In genomic region chr9:128151343-128152132, GRCh38 we compare ENCODE assay signal across 29 cellular contexts. TPM values are rescaled to one million over a fixed set of nuclear protein-coding genes. Genes with fewer than 3 reads are reported as not detected.
DNase-seq lines count a peak whose midpoint lies in the region; ATAC-seq, FAIRE-seq and TF ChIP-seq lines count a peak whose summit lies in the region.
"Had no signal": no experiment of that assay in that cellular context is flagged by ENCODE, and none has a peak within 500 bp of the region (broad histone marks: within the 10 kb centered on the region; RNA-seq: fewer than 3 reads in every experiment).

No MANE protein-coding gene starts in this region.

- no peaks in the 10 kb centered on the region for H3K27me3 Mint-ChIP-seq in T-helper 2 cell treated with Interferon-gamma antibody and Interleukin-4, amounts not matched to agents 5 μg/mL and 100 μg/mL, for 36 hours (ENCODE audit: low read depth)
- no peaks in the 10 kb centered on the region for H3K27me3 Mint-ChIP-seq in mesothelial cell of epicardium (ENCODE audit: low read depth)
- H3K27me3 Mint-ChIP-seq: activated CD4-positive, alpha-beta memory T cell treated with anti-CD3 and anti-CD28 coated beads for 36 hours; activated naive CD8-positive, alpha-beta T cell treated with anti-CD3 and anti-CD28 coated beads, Interleukin-2, amount 10 ng/mL, durations not matched to agents 7 days and 5 days; central memory CD8-positive, alpha-beta T cell; T-cell had no signal

- POLR2A ChIA-PET in K562 (lab: Yijun Ruan, JAX): interaction anchor here (0.5 to 3.6 kb wide), 7 partner anchors 10 to 207 kb away, joined by 3 to 37 read pairs (median 3); partner anchors contain the start of gene BBLN

- no peak for FAIRE-seq in GM12891 (lab: Jason Lieb, UNC)
- no peak for FAIRE-seq in K562 (lab: Jason Lieb, UNC)
- no peak for FAIRE-seq in kidney (lab: Jason Lieb, UNC)
- FAIRE-seq: G401.6, GM19239, islet of Langerhans had no signal

- no peak overlapping the region for H3K27ac Mint-ChIP-seq in T-helper 2 cell treated with Interferon-gamma antibody and Interleukin-4, amounts not matched to agents 5 μg/mL and 100 μg/mL, for 36 hours
- H3K27ac Mint-ChIP-seq in mesothelial cell of epicardium: no peak overlapping the region
- H3K27ac Mint-ChIP-seq: activated CD4-positive, alpha-beta memory T cell treated with anti-CD3 and anti-CD28 coated beads for 36 hours; activated naive CD8-positive, alpha-beta T cell treated with anti-CD3 and anti-CD28 coated beads, Interleukin-2, amount 10 ng/mL, durations not matched to agents 7 days and 5 days had no signal

- H3K27me3 ChIP-seq in K562 (ENCODE audit: control insufficient read depth in 2 of 2, insufficient read depth in 2 of 2, low read length in 2 of 2) (no peaks in the 10 kb centered on the region), osteoblast (ENCODE audit: insufficient read depth, low read length) (peaks cover 5% of the 10 kb centered on the region), thyroid gland (no peaks in the 10 kb centered on the region)
- H3K27me3 ChIP-seq: BLaER1, MG63, tibial nerve had no signal

- TF ChIP-seq EP300 in K562 (IDR thresholded peaks at IDR 0.05; ENCODE audit: low read length): no peak

- H3K36me3 Mint-ChIP-seq in T-helper 2 cell treated with Interferon-gamma antibody and Interleukin-4, amounts not matched to agents 5 μg/mL and 100 μg/mL, for 36 hours (ENCODE audit: low read depth): no peaks in the 10 kb centered on the region
- no peaks in the 10 kb centered on the region for H3K36me3 Mint-ChIP-seq in mesothelial cell of epicardium
- H3K36me3 Mint-ChIP-seq: activated CD4-positive, alpha-beta memory T cell treated with anti-CD3 and anti-CD28 coated beads for 36 hours; activated naive CD8-positive, alpha-beta T cell treated with anti-CD3 and anti-CD28 coated beads, Interleukin-2, amount 10 ng/mL, durations not matched to agents 7 days and 5 days; T-cell had no signal

- DNase-seq in GM12891 (ENCODE audit: insufficient read length, low spot score) (peak; percentile 6), K562 (ENCODE audit: extremely low read depth in 1 of 4, low spot score in 3 of 4) (peak in 3 of 4 experiments; percentile 17 to 30 (median 19)), kidney (peak; percentile 58), osteoblast (ENCODE audit: insufficient read length, low spot score, missing footprints) (peak; percentile 59), mesothelial cell of epicardium (ENCODE audit: low spot score in 2 of 2, unreplicated experiment in 2 of 2) (no peak), thyroid gland (no peak)
- no peak for DNase-seq in T-helper 2 cell treated with Interferon-gamma antibody and Interleukin-4, amounts not matched to agents 5 μg/mL and 100 μg/mL, for 36 hours (ENCODE audit: low spot score)
- DNase-seq: activated CD8-positive, alpha-beta memory T cell treated with anti-CD3 and anti-CD28 coated beads, Interleukin-2, amount 50 U/mL, for 48 hours; activated gamma-delta T cell; activated naive CD8-positive, alpha-beta T cell treated with anti-CD3 and anti-CD28 coated beads, Interleukin-2, amount 10 ng/mL, durations not matched to agents 7 days and 5 days; HCEC 1CT; MG63; NCI-H1417; NCI-H2081; NCI-H226; NCI-H748 treated with DMSO at 0.1 percent for 48 hours; stimulated activated CD4-positive, alpha-beta T cell treated with anti-CD3 and anti-CD28 coated beads, Interleukin-1b, Interleukin-23, amount 100 ng/mL, for 48 hours; T-cell had no signal

- H3K36me3 ChIP-seq in K562 (ENCODE audit: control insufficient read depth, insufficient read depth, low read length) (no peaks in the 10 kb centered on the region), kidney (ENCODE audit: control insufficient read depth in 1 of 2, insufficient read depth in 2 of 2, low read length in 2 of 2) (no peaks in the 10 kb centered on the region), osteoblast (ENCODE audit: insufficient read depth, low read length) (no peaks in the 10 kb centered on the region), thyroid gland (no peaks in the 10 kb centered on the region)
- H3K36me3 ChIP-seq: BLaER1, MG63, tibial nerve had no signal

- in situ Hi-C loops in K562 (cut with MboI): no loop called here

- CTCF ChIA-PET in K562 (lab: Yijun Ruan, JAX; ENCODE audit: low intra/inter-chr PET ratio): no interaction called here

- H2AFZ ChIP-seq in K562 (ENCODE audit: low read depth, low read length) (0 out of 2 replicates have a peak overlapping the region, but pooled peaks have one; percentile 1), osteoblast (ENCODE audit: low read length) (no peak overlapping the region)

- BruUV-seq in K562 (replicated peaks; lab: Mats Ljungman, UMichigan): no TSS peak

- H3K4me2 ChIP-seq in K562 (ENCODE audit: insufficient read depth, low read length): no peak overlapping the region
- no peak overlapping the region for H3K4me2 ChIP-seq in osteoblast (ENCODE audit: insufficient read depth, low read length)
- H3K4me2 ChIP-seq: BLaER1 had no signal

- H3K79me2 ChIP-seq in K562 (ENCODE audit: control insufficient read depth, insufficient read depth, low read length) (no peaks in the 10 kb centered on the region), osteoblast (ENCODE audit: insufficient read depth, low read length) (no peaks in the 10 kb centered on the region)

- WGBS in K562 (ENCODE audit: insufficient coverage, low coverage, missing lambda C conversion rate): 75% methylated on average over 17 of the region's 17 CpGs
- WGBS in thyroid gland, 2 donors: 81 to 84% methylated on average over 9 to 14 of the region's 17 CpGs

- TF ChIP-seq CTCF in K562 (IDR thresholded peaks at IDR 0.05 in 2 of 3, conservative IDR thresholded peaks at IDR 0.05 in 1 of 3; ENCODE audit: insufficient read depth in 2 of 3, low read depth in 1 of 3, low read length in 3 of 3): no peak
- no peak for TF ChIP-seq CTCF in kidney (IDR thresholded peaks at IDR 0.05; ENCODE audit: borderline replicate concordance, extremely low read depth, insufficient read depth)
- no peak for TF ChIP-seq CTCF in osteoblast (IDR thresholded peaks at IDR 0.05; ENCODE audit: extremely low read depth, low read depth, low read length)
- TF ChIP-seq CTCF in mesothelial cell of epicardium (IDR thresholded peaks at IDR 0.05; ENCODE audit: unreplicated experiment): no peak
- no peak for TF ChIP-seq CTCF in thyroid gland (IDR thresholded peaks at IDR 0.05)

- no peaks in the 10 kb centered on the region for H3K9me3 Mint-ChIP-seq in T-helper 2 cell treated with Interferon-gamma antibody and Interleukin-4, amounts not matched to agents 5 μg/mL and 100 μg/mL, for 36 hours
- no peaks in the 10 kb centered on the region for H3K9me3 Mint-ChIP-seq in mesothelial cell of epicardium
- H3K9me3 Mint-ChIP-seq: activated CD4-positive, alpha-beta memory T cell treated with anti-CD3 and anti-CD28 coated beads for 36 hours; activated naive CD8-positive, alpha-beta T cell treated with anti-CD3 and anti-CD28 coated beads, Interleukin-2, amount 10 ng/mL, durations not matched to agents 7 days and 5 days; central memory CD8-positive, alpha-beta T cell; T-cell had no signal

- H3K4me1 Mint-ChIP-seq in T-helper 2 cell treated with Interferon-gamma antibody and Interleukin-4, amounts not matched to agents 5 μg/mL and 100 μg/mL, for 36 hours (ENCODE audit: low read depth): no peaks in the 10 kb centered on the region
- peaks cover 21% of the 10 kb centered on the region for H3K4me1 Mint-ChIP-seq in mesothelial cell of epicardium
- H3K4me1 Mint-ChIP-seq: central memory CD8-positive, alpha-beta T cell had no signal

- H3K27ac ChIP-seq in K562 (ENCODE audit: extremely low read depth, low read depth, low read length): no peak overlapping the region
- H3K27ac ChIP-seq in kidney (ENCODE audit: low read depth in 2 of 2, low read length in 2 of 2): no peak overlapping the region
- H3K27ac ChIP-seq in osteoblast (ENCODE audit: low read depth, low read length): no peak overlapping the region
- no peak overlapping the region for H3K27ac ChIP-seq in thyroid gland
- H3K27ac ChIP-seq: BLaER1, psoas muscle, tibial nerve had no signal

- H3K4me3 Mint-ChIP-seq in T-helper 2 cell treated with Interferon-gamma antibody and Interleukin-4, amounts not matched to agents 5 μg/mL and 100 μg/mL, for 36 hours: no peak overlapping the region
- no peak overlapping the region for H3K4me3 Mint-ChIP-seq in mesothelial cell of epicardium
- H3K4me3 Mint-ChIP-seq: activated CD4-positive, alpha-beta memory T cell treated with anti-CD3 and anti-CD28 coated beads for 36 hours; activated naive CD8-positive, alpha-beta T cell treated with anti-CD3 and anti-CD28 coated beads, Interleukin-2, amount 10 ng/mL, durations not matched to agents 7 days and 5 days; central memory CD8-positive, alpha-beta T cell; T-cell had no signal

- intact Hi-C loops in K562 (cut with micrococcal nuclease) (no loop called here), kidney (cut with DNase I) (no loop called here), thyroid gland (cut with DNase I) (no loop called here)

- peaks cover 8% of the 10 kb centered on the region for H3K9me1 ChIP-seq in K562 (ENCODE audit: control insufficient read depth, insufficient read depth, low read length)

- H3K4me3 ChIP-seq in K562: no peak overlapping the region
- no peak overlapping the region for H3K4me3 ChIP-seq in kidney (ENCODE audit: low read length in 2 of 2)
- H3K4me3 ChIP-seq in osteoblast (ENCODE audit: insufficient read depth, low read length): no peak overlapping the region
- H3K4me3 ChIP-seq in thyroid gland (replicated peaks in 1 of 3): no peak overlapping the region
- H3K4me3 ChIP-seq: BLaER1, MG63, psoas muscle, tibial nerve had no signal

- H3K4me1 ChIP-seq in K562 (replicated peaks in 1 of 2; ENCODE audit: control insufficient read depth in 2 of 2, insufficient read depth in 2 of 2, low read length in 2 of 2) (peaks cover 17 to 63% of the 10 kb centered on the region in 2 experiments), kidney (ENCODE audit: control insufficient read depth in 1 of 2, insufficient read depth in 1 of 2, low read depth in 1 of 2, low read length in 2 of 2) (peaks cover 6 to 7% of the 10 kb centered on the region in 2 donors), osteoblast (ENCODE audit: insufficient read depth, low read length) (no peaks in the 10 kb centered on the region), thyroid gland (peaks cover 9 to 20% of the 10 kb centered on the region in 2 donors)

- H4K20me1 ChIP-seq in K562 (replicated peaks; ENCODE audit: control insufficient read depth, insufficient read depth, low read length) (no peaks in the 10 kb centered on the region), osteoblast (ENCODE audit: insufficient read depth, low read length) (no peaks in the 10 kb centered on the region)
- H4K20me1 ChIP-seq: BLaER1 had no signal

- no peak for ATAC-seq in K562
- ATAC-seq: psoas muscle had no signal

- TF ChIP-seq RAD21 in K562 (CRISPR knock-in tag; conservative IDR thresholded peaks at IDR 0.05 in 1 of 2, IDR thresholded peaks at IDR 0.05 in 1 of 2): no peak

- H3K9ac ChIP-seq in K562 (ENCODE audit: insufficient read depth in 1 of 2, low read depth in 2 of 2, low read length in 2 of 2) (peak overlapping the region in 1 of 2 experiments; percentile 82; a peak in 2 of 4 replicates), kidney (ENCODE audit: low read length in 2 of 2) (no peak overlapping the region)
- H3K9ac ChIP-seq: BLaER1 had no signal

- TF ChIP-seq POLR2A in GM12891 (IDR thresholded peaks at IDR 0.05; ENCODE audit: low read depth, low read length): no peak
- no peak for TF ChIP-seq POLR2A in K562 (conservative IDR thresholded peaks at IDR 0.05)
- TF ChIP-seq POLR2A in thyroid gland (IDR thresholded peaks at IDR 0.05): no peak

- H3K9me3 ChIP-seq in K562 (replicated peaks; ENCODE audit: control insufficient read depth, insufficient read depth, low read depth, low read length) (no peaks in the 10 kb centered on the region), kidney (ENCODE audit: control insufficient read depth in 1 of 2, low read length in 2 of 2) (no peaks in the 10 kb centered on the region), osteoblast (ENCODE audit: low read depth, low read length) (no peaks in the 10 kb centered on the region), thyroid gland (no peaks in the 10 kb centered on the region)
- H3K9me3 ChIP-seq: BLaER1, MG63, psoas muscle, tibial nerve had no signal

RNA-seq across cellular contexts. Expression of gene LCN2, which starts 2.3 kb away (rescaled TPM):
- polyA plus RNA-seq in GM12891 (2012; ENCODE audit: low read depth, missing spikeins): not detected
- 0.58 and 2.0 TPM in 2 replicates for total RNA-seq in K562 (2011; cell fraction: chromatin; rRNA removed; ENCODE audit: low replicate concordance)
- 1.1 and 1.3 TPM in 2 replicates for total RNA-seq in K562 (2011; cell fraction: nucleolus; rRNA removed)
- total RNA-seq in K562 (2011; cell fraction: nucleoplasm; rRNA removed): 1.7 TPM in 1 of 2 replicates, not detected in the other
- total RNA-seq in K562 (2014; rRNA removed): 0.20 and 0.54 TPM in 2 replicates
- total RNA-seq in K562 (2014; rRNA removed; fragmentation: Illumina TruSeq; extraction: Trizol): 0.47 TPM in 1 of 2 replicates, not detected in the other
- not detected in 2 replicates for total RNA-seq in K562 (2015; rRNA removed; fragmentation: Illumina TruSeq; extraction: Trizol)
- total RNA-seq in K562 (2021): 0.40 and 0.72 TPM in 2 replicates
- polyA plus RNA-seq in K562 (2011; rRNA removed): 0.60 and 1.2 TPM in 2 replicates
- polyA plus RNA-seq in K562 (2011; cell fraction: cytosol; rRNA removed): 0.40 and 0.69 TPM in 2 replicates
- polyA plus RNA-seq in K562 (2011; cell fraction: nucleus; rRNA removed): 3.3 and 4.8 TPM in 2 replicates
- polyA plus RNA-seq in K562 (2012): 0.16 and 0.37 TPM in 2 replicates
- 0.22 and 1.0 TPM in 2 replicates for polyA plus RNA-seq in K562 (2014; fragmentation: Illumina TruSeq; extraction: Trizol)
- under 1 TPM; 0.10 to 0.11 TPM for polyA plus RNA-seq in K562 (2014; fragmentation: Nextera tagmentation; extraction: Ambion mirVana)
- 0.21 and 0.65 TPM in 2 replicates for polyA plus RNA-seq in K562 (2014; rRNA removed)
- 1.2 and 1.4 TPM in 2 replicates for polyA minus RNA-seq in K562 (2011; rRNA and poly(A)+ RNA removed)
- not detected in 2 replicates for polyA minus RNA-seq in K562 (2011; cell fraction: cytosol; rRNA and poly(A)+ RNA removed)
- polyA minus RNA-seq in K562 (2011; cell fraction: nucleus; rRNA and poly(A)+ RNA removed): not detected in 2 replicates
- 198 TPM for total RNA-seq in kidney
- 8.2 TPM for polyA plus RNA-seq in kidney (ENCODE audit: insufficient read depth, low read depth, low replicate concordance)
- total RNA-seq in osteoblast: not detected in 2 replicates
- total RNA-seq in mesothelial cell of epicardium: not detected in 3 replicates
- 10 to 100 TPM in 1 of 4 donors, 1 to 10 TPM in 2, under 1 TPM in 1; 0.45 to 10.6 (median 2.5) TPM for total RNA-seq in thyroid gland
- total RNA-seq: activated CD4-positive, alpha-beta memory T cell treated with anti-CD3 and anti-CD28 coated beads for 36 hours; activated naive CD8-positive, alpha-beta T cell treated with anti-CD3 and anti-CD28 coated beads, Interleukin-2, amount 10 ng/mL, durations not matched to agents 7 days and 5 days; dermis microvascular lymphatic vessel endothelial cell; glomerular endothelial cell; SK-MEL-5; T-cell; tibial nerve had no signal

RNA-seq across cellular contexts. Expression of gene BBLN, which starts 8.5 kb away (rescaled TPM):
- 135 TPM for polyA plus RNA-seq in GM12891 (2012; ENCODE audit: low read depth, missing spikeins)
- 24.5 and 53.9 TPM in 2 replicates for total RNA-seq in K562 (2011; cell fraction: chromatin; rRNA removed; ENCODE audit: low replicate concordance)
- 72.0 and 78.0 TPM in 2 replicates for total RNA-seq in K562 (2011; cell fraction: nucleolus; rRNA removed)
- 65.8 and 106 TPM in 2 replicates for total RNA-seq in K562 (2011; cell fraction: nucleoplasm; rRNA removed)
- total RNA-seq in K562 (2014; rRNA removed) (331 and 433 TPM in 2 replicates), K562 (2014; rRNA removed; fragmentation: Illumina TruSeq; extraction: Trizol) (11.5 and 11.9 TPM in 2 replicates), K562 (2015; rRNA removed; fragmentation: Illumina TruSeq; extraction: Trizol) (109 and 123 TPM in 2 replicates), K562 (2021) (172 and 177 TPM in 2 replicates), kidney (55.6 TPM), osteoblast (24.5 and 33.3 TPM in 2 replicates), mesothelial cell of epicardium (60.7 to 64.4 TPM (median 63.1 TPM) in 3 replicates), thyroid gland (100 to 1,000 TPM in 3 of 4 donors, 10 to 100 TPM in 1; 98.1 to 204 (median 172) TPM)
- polyA plus RNA-seq in K562 (2011; rRNA removed) (87.1 and 125 TPM in 2 replicates), K562 (2014; fragmentation: Illumina TruSeq; extraction: Trizol) (30.1 and 181 TPM in 2 replicates), K562 (2014; fragmentation: Nextera tagmentation; extraction: Ambion mirVana) (10 to 100 TPM in 1 of 2 experiments, 1 to 10 TPM in 1; 4.2 to 13.7 TPM), K562 (2014; rRNA removed) (191 and 213 TPM in 2 replicates), kidney (ENCODE audit: insufficient read depth, low read depth, low replicate concordance) (192 TPM)
- 256 and 738 TPM in 2 replicates for polyA plus RNA-seq in K562 (2011; cell fraction: cytosol; rRNA removed)
- 139 and 249 TPM in 2 replicates for polyA plus RNA-seq in K562 (2011; cell fraction: nucleus; rRNA removed)
- 180 and 393 TPM in 2 replicates for polyA plus RNA-seq in K562 (2012)
- 19.8 and 21.1 TPM in 2 replicates for polyA minus RNA-seq in K562 (2011; rRNA and poly(A)+ RNA removed)
- polyA minus RNA-seq in K562 (2011; cell fraction: cytosol; rRNA and poly(A)+ RNA removed): 74.5 and 112 TPM in 2 replicates
- 29.6 and 47.0 TPM in 2 replicates for polyA minus RNA-seq in K562 (2011; cell fraction: nucleus; rRNA and poly(A)+ RNA removed)

RNA-seq across cellular contexts. Expression of gene PTGES2, which starts 24.0 kb away (rescaled TPM):
- polyA plus RNA-seq in GM12891 (2012; ENCODE audit: low read depth, missing spikeins): 45.3 TPM
- total RNA-seq in K562 (2011; cell fraction: chromatin; rRNA removed; ENCODE audit: low replicate concordance): 91.2 and 285 TPM in 2 replicates
- 223 and 287 TPM in 2 replicates for total RNA-seq in K562 (2011; cell fraction: nucleolus; rRNA removed)
- total RNA-seq in K562 (2011; cell fraction: nucleoplasm; rRNA removed): 132 and 134 TPM in 2 replicates
- total RNA-seq in K562 (2014; rRNA removed): 196 and 257 TPM in 2 replicates
- 34.3 and 50.3 TPM in 2 replicates for total RNA-seq in K562 (2014; rRNA removed; fragmentation: Illumina TruSeq; extraction: Trizol)
- 98.9 and 102 TPM in 2 replicates for total RNA-seq in K562 (2015; rRNA removed; fragmentation: Illumina TruSeq; extraction: Trizol)
- total RNA-seq in K562 (2021): 135 and 137 TPM in 2 replicates
- polyA plus RNA-seq in K562 (2011; rRNA removed): 90.1 and 106 TPM in 2 replicates
- 92.2 and 177 TPM in 2 replicates for polyA plus RNA-seq in K562 (2011; cell fraction: cytosol; rRNA removed)
- polyA plus RNA-seq in K562 (2011; cell fraction: nucleus; rRNA removed): 244 and 370 TPM in 2 replicates
- polyA plus RNA-seq in K562 (2012): 94.0 and 96.2 TPM in 2 replicates
- polyA plus RNA-seq in K562 (2014; fragmentation: Illumina TruSeq; extraction: Trizol): 89.2 and 128 TPM in 2 replicates
- polyA plus RNA-seq in K562 (2014; fragmentation: Nextera tagmentation; extraction: Ambion mirVana): 1 to 10 TPM; 2.4 to 6.2 TPM
- polyA plus RNA-seq in K562 (2014; rRNA removed): 128 and 149 TPM in 2 replicates
- polyA minus RNA-seq in K562 (2011; rRNA and poly(A)+ RNA removed): 49.5 and 74.8 TPM in 2 replicates
- 57.2 and 75.5 TPM in 2 replicates for polyA minus RNA-seq in K562 (2011; cell fraction: cytosol; rRNA and poly(A)+ RNA removed)
- 73.1 and 77.3 TPM in 2 replicates for polyA minus RNA-seq in K562 (2011; cell fraction: nucleus; rRNA and poly(A)+ RNA removed)
- total RNA-seq in kidney: 64.1 TPM
- 117 TPM for polyA plus RNA-seq in kidney (ENCODE audit: insufficient read depth, low read depth, low replicate concordance)
- total RNA-seq in osteoblast: 42.7 and 50.3 TPM in 2 replicates
- 70.0 to 74.8 TPM (median 72.6 TPM) in 3 replicates for total RNA-seq in mesothelial cell of epicardium
- 100 to 1,000 TPM in 1 of 4 donors, 10 to 100 TPM in 3; 80.0 to 112 (median 88.4) TPM for total RNA-seq in thyroid gland

RNA-seq across cellular contexts. Expression of gene CIZ1, which starts 39.8 kb away (rescaled TPM):
- polyA plus RNA-seq in GM12891 (2012; ENCODE audit: low read depth, missing spikeins): 43.1 TPM
- total RNA-seq in K562 (2011; cell fraction: chromatin; rRNA removed; ENCODE audit: low replicate concordance): 263 and 434 TPM in 2 replicates
- total RNA-seq in K562 (2011; cell fraction: nucleolus; rRNA removed): 204 and 208 TPM in 2 replicates
- 222 and 230 TPM in 2 replicates for total RNA-seq in K562 (2011; cell fraction: nucleoplasm; rRNA removed)
- total RNA-seq in K562 (2014; rRNA removed) (127 and 164 TPM in 2 replicates), K562 (2014; rRNA removed; fragmentation: Illumina TruSeq; extraction: Trizol) (55.4 and 57.1 TPM in 2 replicates), K562 (2015; rRNA removed; fragmentation: Illumina TruSeq; extraction: Trizol) (83.7 and 87.8 TPM in 2 replicates), K562 (2021) (329 and 330 TPM in 2 replicates), kidney (89.9 TPM), osteoblast (33.7 and 40.1 TPM in 2 replicates), mesothelial cell of epicardium (152 to 157 TPM (median 155 TPM) in 3 replicates), thyroid gland (10 to 100 TPM; 47.8 to 58.5 (median 52.7) TPM)
- polyA plus RNA-seq in K562 (2011; rRNA removed) (82.1 and 168 TPM in 2 replicates), K562 (2014; fragmentation: Illumina TruSeq; extraction: Trizol) (244 and 291 TPM in 2 replicates), K562 (2014; fragmentation: Nextera tagmentation; extraction: Ambion mirVana) (10 to 100 TPM in 1 of 2 experiments, 1 to 10 TPM in 1; 6.6 to 12.6 TPM), K562 (2014; rRNA removed) (161 and 175 TPM in 2 replicates), kidney (ENCODE audit: insufficient read depth, low read depth, low replicate concordance) (48.1 TPM)
- polyA plus RNA-seq in K562 (2011; cell fraction: cytosol; rRNA removed): 139 and 188 TPM in 2 replicates
- 284 and 400 TPM in 2 replicates for polyA plus RNA-seq in K562 (2011; cell fraction: nucleus; rRNA removed)
- polyA plus RNA-seq in K562 (2012): 220 and 374 TPM in 2 replicates
- 76.1 and 76.4 TPM in 2 replicates for polyA minus RNA-seq in K562 (2011; rRNA and poly(A)+ RNA removed)
- 115 and 157 TPM in 2 replicates for polyA minus RNA-seq in K562 (2011; cell fraction: cytosol; rRNA and poly(A)+ RNA removed)
- polyA minus RNA-seq in K562 (2011; cell fraction: nucleus; rRNA and poly(A)+ RNA removed): 42.3 and 58.8 TPM in 2 replicates

RNA-seq across cellular contexts. Expression of gene DNM1, which starts 51.6 kb away (rescaled TPM):
- 0.31 TPM for polyA plus RNA-seq in GM12891 (2012; ENCODE audit: low read depth, missing spikeins)
- 88.0 and 181 TPM in 2 replicates for total RNA-seq in K562 (2011; cell fraction: chromatin; rRNA removed; ENCODE audit: low replicate concordance)
- total RNA-seq in K562 (2011; cell fraction: nucleolus; rRNA removed): 88.4 and 99.1 TPM in 2 replicates
- 92.3 and 124 TPM in 2 replicates for total RNA-seq in K562 (2011; cell fraction: nucleoplasm; rRNA removed)
- total RNA-seq in K562 (2014; rRNA removed): 6.6 and 7.9 TPM in 2 replicates
- total RNA-seq in K562 (2014; rRNA removed; fragmentation: Illumina TruSeq; extraction: Trizol): 4.5 and 5.2 TPM in 2 replicates
- total RNA-seq in K562 (2015; rRNA removed; fragmentation: Illumina TruSeq; extraction: Trizol): 8.4 and 9.1 TPM in 2 replicates
- 20.7 and 23.1 TPM in 2 replicates for total RNA-seq in K562 (2021)
- 9.5 and 33.1 TPM in 2 replicates for polyA plus RNA-seq in K562 (2011; rRNA removed)
- 7.7 and 11.1 TPM in 2 replicates for polyA plus RNA-seq in K562 (2011; cell fraction: cytosol; rRNA removed)
- polyA plus RNA-seq in K562 (2011; cell fraction: nucleus; rRNA removed): 108 and 126 TPM in 2 replicates
- 15.9 and 25.7 TPM in 2 replicates for polyA plus RNA-seq in K562 (2012)
- polyA plus RNA-seq in K562 (2014; fragmentation: Illumina TruSeq; extraction: Trizol): 10.0 and 15.5 TPM in 2 replicates
- polyA plus RNA-seq in K562 (2014; fragmentation: Nextera tagmentation; extraction: Ambion mirVana): under 1 TPM; 0.39 to 0.58 TPM
- 17.6 TPM in 2 replicates for polyA plus RNA-seq in K562 (2014; rRNA removed)
- polyA minus RNA-seq in K562 (2011; rRNA and poly(A)+ RNA removed): 19.1 and 29.6 TPM in 2 replicates
- 6.7 and 22.4 TPM in 2 replicates for polyA minus RNA-seq in K562 (2011; cell fraction: cytosol; rRNA and poly(A)+ RNA removed)
- polyA minus RNA-seq in K562 (2011; cell fraction: nucleus; rRNA and poly(A)+ RNA removed): 55.2 and 137 TPM in 2 replicates
- 22.6 TPM for total RNA-seq in kidney
- 7.3 TPM for polyA plus RNA-seq in kidney (ENCODE audit: insufficient read depth, low read depth, low replicate concordance)
- 3.6 and 6.5 TPM in 2 replicates for total RNA-seq in osteoblast
- total RNA-seq in mesothelial cell of epicardium: 86.8 to 98.6 TPM (median 89.2 TPM) in 3 replicates
- 1 to 10 TPM; 4.7 to 9.2 (median 5.4) TPM for total RNA-seq in thyroid gland

Comparison
In these comparisons a context has a peak if more than half of its experiments do, and no peak if none do; other contexts are left out.
1. DNase-seq: peak in GM12891 (single experiment), K562 (3 of 4), kidney (single experiment) and osteoblast (single experiment); none in T-helper 2 cell treated with Interferon-gamma antibody and Interleukin-4, amounts not matched to agents 5 μg/mL and 100 μg/mL, for 36 hours (single experiment), mesothelial cell of epicardium (0 of 2) and thyroid gland (0 of 2).
2. RNA of gene LCN2, which starts 2.3 kb away (total RNA-seq): 198 TPM in kidney (single experiment); 0.45 to 10.6 TPM in thyroid gland, 0.20 to 2.0 TPM in K562, not detected in mesothelial cell of epicardium and not detected in osteoblast; every median in the first group is over 10 times any median in the second.